In the genomic region with DNA sequence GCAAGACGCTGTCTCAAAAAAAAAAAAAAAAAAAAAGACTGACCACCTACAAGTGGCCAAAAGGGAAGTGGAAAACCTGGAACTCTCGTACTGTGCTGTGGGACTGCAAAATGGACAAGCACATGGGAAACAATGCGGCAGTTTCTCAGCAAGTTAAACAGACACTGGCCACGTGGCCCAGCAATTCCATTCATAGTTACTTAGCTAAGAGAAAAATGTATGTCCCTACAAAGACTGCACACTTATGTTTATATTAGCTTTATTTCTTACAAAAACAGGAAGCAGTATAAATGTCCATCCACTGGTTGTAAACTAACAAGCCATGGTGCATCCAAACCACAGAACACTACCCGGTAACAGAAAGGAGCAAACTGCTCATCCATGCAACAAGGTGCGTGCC, we compare ENCODE assay signal across 29 cellular contexts. TPM values are rescaled to one million over a fixed set of nuclear protein-coding genes. Genes with fewer than 3 reads are reported as not detected.
DNase-seq lines count a peak whose midpoint lies in the region; ATAC-seq and TF ChIP-seq lines count a peak whose summit lies in the region.
"Had no signal": no experiment of that assay in that cellular context is flagged by ENCODE, and none has a peak within 500 bp of the region (broad histone marks: within the 10 kb centered on the region; RNA-seq: fewer than 3 reads in every experiment).

No MANE protein-coding gene starts in this region.

- no peaks in the 10 kb centered on the region for H3K9me3 ChIP-seq in right cardiac atrium (ENCODE audit: control insufficient read depth, low read length)
- H3K9me3 ChIP-seq: ascending aorta, ovary, Peyer's patch had no signal

- H3K27ac ChIP-seq in brain microvascular endothelial cell (peak overlapping the region; percentile 19), right cardiac atrium (ENCODE audit: low read length) (no peak overlapping the region)
- H3K27ac ChIP-seq: ascending aorta, ovary, tibial nerve had no signal

- peaks cover 12% of the 10 kb centered on the region for H3K36me3 Mint-ChIP-seq in glutamatergic neuron (ENCODE audit: unreplicated experiment)

- DNase-seq in HCEC 1CT (peak; percentile 77), brain microvascular endothelial cell (peak; percentile 70), glutamatergic neuron (no peak), pons (ENCODE audit: low spot score) (peak; percentile 19), right cardiac atrium (no peak), NCI-H1694 treated with DMSO at 0.1 percent for 48 hours (lab: John Stamatoyannopoulos, UW) (no peak)
- DNase-seq: activated CD4-positive, alpha-beta memory T cell treated with anti-CD3 and anti-CD28 coated beads for 36 hours; activated naive CD4-positive, alpha-beta T cell treated with anti-CD3 and anti-CD28 coated beads, Interleukin-2, amount 10 ng/mL, durations not matched to agents 7 days and 5 days; activated T-cell treated with anti-CD3 and anti-CD28 coated beads, Interleukin-2, amount 50 U/mL, for 1 hour; AML-193; Calu3; endodermal cell; foreskin melanocyte; GF-D8; NCI-H1092; NCI-H2081 treated with DMSO at 0.1 percent for 48 hours; NCI-H510A; NK-92 treated with Interleukin-12 subunit alpha and Interleukin-12 subunit beta, amount 100 ng/mL, for 24 hours; ovary; Peyer's patch; stimulated activated CD4-positive, alpha-beta T cell treated with anti-CD3 and anti-CD28 coated beads, Interleukin-1b, Interleukin-23, amount 100 ng/mL, for 48 hours; stimulated activated naive CD4-positive, alpha-beta T cell treated with Interleukin-2 at 50 U/mL for 16 hours; T-helper 2 cell had no signal

- H3K4me3 Mint-ChIP-seq in glutamatergic neuron (ENCODE audit: unreplicated experiment): no peak overlapping the region
- H3K4me3 Mint-ChIP-seq: activated CD4-positive, alpha-beta memory T cell treated with anti-CD3 and anti-CD28 coated beads for 36 hours; activated naive CD4-positive, alpha-beta T cell treated with anti-CD3 and anti-CD28 coated beads, Interleukin-2, amount 10 ng/mL, durations not matched to agents 7 days and 5 days; endodermal cell; WTC11 had no signal

- H3K9me3 Mint-ChIP-seq in glutamatergic neuron (ENCODE audit: unreplicated experiment): peaks cover 4% of the 10 kb centered on the region
- H3K9me3 Mint-ChIP-seq: endodermal cell, WTC11 had no signal

- H3K36me3 ChIP-seq in brain microvascular endothelial cell (replicated peaks): peaks cover 44% of the 10 kb centered on the region
- H3K36me3 ChIP-seq: ovary had no signal

- peaks cover 1% of the 10 kb centered on the region for H3K4me1 Mint-ChIP-seq in glutamatergic neuron (ENCODE audit: low read depth, unreplicated experiment)

- no peak for ATAC-seq in right cardiac atrium
- no peak for ATAC-seq in GM18867 (IDR thresholded peaks at IDR 0.05; ENCODE audit: unreplicated experiment)
- ATAC-seq in GM21619 (IDR thresholded peaks at IDR 0.05; ENCODE audit: unreplicated experiment): no peak
- ATAC-seq: K562, WTC11 had no signal

- intact Hi-C loops in right cardiac atrium (cut with DNase I): no loop called here

- H3K4me1 ChIP-seq in right cardiac atrium (ENCODE audit: control insufficient read depth, insufficient read depth, low read length): no peaks in the 10 kb centered on the region

- H3K27me3 Mint-ChIP-seq in glutamatergic neuron (ENCODE audit: unreplicated experiment): peaks cover 2% of the 10 kb centered on the region
- H3K27me3 Mint-ChIP-seq: activated CD4-positive, alpha-beta memory T cell treated with anti-CD3 and anti-CD28 coated beads for 36 hours; activated naive CD4-positive, alpha-beta T cell treated with anti-CD3 and anti-CD28 coated beads, Interleukin-2, amount 10 ng/mL, durations not matched to agents 7 days and 5 days had no signal

- H3K27me3 ChIP-seq in brain microvascular endothelial cell (replicated peaks) (no peaks in the 10 kb centered on the region), right cardiac atrium (ENCODE audit: control insufficient read depth, insufficient read depth) (no peaks in the 10 kb centered on the region)
- H3K27me3 ChIP-seq: ascending aorta, ovary, Peyer's patch, tibial nerve had no signal

- in situ Hi-C loops in brain microvascular endothelial cell (cut with HindIII; ENCODE audit: low pct_ligation_motif_present, low sequenced_read_pairs): no loop called here

- 85% methylated on average over 6 of the region's 6 CpGs for WGBS in right cardiac atrium

- no peak for TF ChIP-seq CTCF in brain microvascular endothelial cell (IDR thresholded peaks at IDR 0.05; ENCODE audit: low read depth, low read length, missing control alignments)
- TF ChIP-seq CTCF in glutamatergic neuron (IDR thresholded peaks at IDR 0.05; ENCODE audit: partially characterized antibody, unreplicated experiment): no peak

- H3K4me3 ChIP-seq in brain microvascular endothelial cell (ENCODE audit: low read depth, low read length) (no peak overlapping the region), right cardiac atrium (ENCODE audit: low read length) (no peak overlapping the region)
- H3K4me3 ChIP-seq: ascending aorta, K562, ovary, Peyer's patch, tibial nerve had no signal

- peak overlapping the region; percentile 26 for H3K27ac Mint-ChIP-seq in glutamatergic neuron (ENCODE audit: unreplicated experiment)
- H3K27ac Mint-ChIP-seq: activated CD4-positive, alpha-beta memory T cell treated with anti-CD3 and anti-CD28 coated beads for 36 hours; activated naive CD4-positive, alpha-beta T cell treated with anti-CD3 and anti-CD28 coated beads, Interleukin-2, amount 10 ng/mL, durations not matched to agents 7 days and 5 days; endodermal cell; WTC11 had no signal

RNA-seq across cellular contexts. Expression of gene CHFR, which starts 5.6 kb away (rescaled TPM):
- total RNA-seq in glutamatergic neuron (ENCODE audit: unreplicated experiment) (90.7 TPM), right cardiac atrium (10 to 100 TPM; 15.3 to 27.6 (median 17.5) TPM)
- 12.5 TPM for polyA plus RNA-seq in right cardiac atrium

RNA-seq across cellular contexts. Expression of gene GOLGA3, which starts 53.2 kb away (rescaled TPM):
- total RNA-seq in glutamatergic neuron (ENCODE audit: unreplicated experiment) (50.6 TPM), right cardiac atrium (10 to 100 TPM; 28.0 to 49.8 (median 37.2) TPM)
- polyA plus RNA-seq in right cardiac atrium: 14.6 TPM

Comparison
In these comparisons a context has a peak if more than half of its experiments do, and no peak if none do; other contexts are left out.
1. DNase-seq: peak in HCEC 1CT (single experiment), brain microvascular endothelial cell (single experiment) and pons (single experiment); none in glutamatergic neuron (single experiment), right cardiac atrium (0 of 3) and NCI-H1694 treated with DMSO at 0.1 percent for 48 hours (single experiment).